In the genomic region with DNA sequence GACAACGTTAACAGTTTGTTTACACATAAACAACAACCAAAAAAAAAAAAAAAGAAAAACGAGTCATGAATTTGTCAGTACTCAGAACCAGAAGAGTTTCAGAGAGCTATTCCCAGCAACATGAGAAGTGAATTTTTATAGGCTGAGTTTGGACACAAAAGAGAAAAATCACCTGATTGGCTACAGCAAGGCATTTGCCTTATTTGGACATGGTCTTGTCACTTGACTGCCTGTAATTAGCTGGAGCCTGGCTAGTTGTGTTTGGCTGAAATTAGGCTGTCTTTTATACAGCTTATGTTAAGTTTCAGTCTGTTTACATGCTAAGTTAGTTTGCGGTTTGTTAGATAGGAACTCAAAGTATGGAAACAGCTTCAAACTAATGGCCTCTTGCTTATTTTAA, we compare ENCODE assay signal across 29 cellular contexts. TPM values are rescaled to one million over a fixed set of nuclear protein-coding genes. Genes with fewer than 3 reads are reported as not detected.
"Had no signal": no experiment of that assay in that cellular context is flagged by ENCODE, and none has a peak within 500 bp of the region (broad histone marks: within the 10 kb centered on the region; RNA-seq: fewer than 3 reads in every experiment).

No MANE protein-coding gene starts in this region.

- H3K9me3 ChIP-seq: adrenal gland, body of pancreas, SJSA1 had no signal

- H3K27ac ChIP-seq: adrenal gland, body of pancreas, SJSA1 had no signal

- FAIRE-seq: bronchial epithelial cell, RCC 7860 had no signal

- H3K27me3 ChIP-seq: body of pancreas, SJSA1 had no signal

- DNase-seq: activated CD4-positive, alpha-beta T cell treated with anti-CD3 and anti-CD28 coated beads for 48 hours; activated CD4-positive, alpha-beta T cell treated with anti-CD3 and anti-CD28 coated beads, Interleukin-2, amount 50 U/mL, for 4 hours; activated CD4-positive, CD25-positive, alpha-beta regulatory T cell treated with anti-CD3 and anti-CD28 coated beads, Interleukin-2, amount 50 U/mL, for 72 hours; activated CD8-positive, alpha-beta memory T cell treated with anti-CD3 and anti-CD28 coated beads, Interleukin-2, amount 50 U/mL, for 48 hours; activated CD8-positive, alpha-beta T cell treated with anti-CD3 and anti-CD28 coated beads, Interleukin-2, amount 10 ng/mL, durations not matched to agents 7 days and 5 days; activated naive CD4-positive, alpha-beta T cell treated with anti-CD3 and anti-CD28 coated beads, Interleukin-2, amount 50 U/mL, for 16 hours; activated naive CD8-positive, alpha-beta T cell treated with anti-CD3 and anti-CD28 coated beads, Interleukin-2, amount 10 ng/mL, durations not matched to agents 7 days and 5 days; activated T-cell treated with anti-CD3 and anti-CD28 coated beads, Interleukin-2, amount 50 U/mL, for 1 hour; adrenal gland; aorta; body of pancreas; central memory CD4-positive, alpha-beta T cell; Karpas-422; MM.1S; NCI-H1105 treated with DMSO at 0.1 percent for 48 hours; NCI-H1436 treated with DMSO at 0.1 percent for 48 hours; NCI-H187; NCI-H2081 treated with DMSO at 0.1 percent for 48 hours; NCI-H446; NCI-H524; NK-92 treated with Interleukin-12 subunit alpha and Interleukin-12 subunit beta, amount 100 ng/mL, for 24 hours; SHP77; T-helper 17 cell; T-helper 9 cell had no signal

- H3K36me3 ChIP-seq: adrenal gland, SJSA1 had no signal

- ATAC-seq: activated CD8-positive, alpha-beta T cell treated with anti-CD3 and anti-CD28 coated beads, Interleukin-2, amount 10 ng/mL, durations not matched to agents 7 days and 5 days; body of pancreas; T-helper 17 cell; WTC11 had no signal

- H3K4me3 ChIP-seq: adrenal gland, body of pancreas, SJSA1 had no signal

- H3K4me1 ChIP-seq: adrenal gland, body of pancreas, SJSA1 had no signal

RNA-seq across cellular contexts. Expression of a gene that starts 0.9 kb away (rescaled TPM):
- total RNA-seq: activated CD8-positive, alpha-beta T cell treated with anti-CD3 and anti-CD28 coated beads, Interleukin-2, amount 10 ng/mL, durations not matched to agents 7 days and 5 days; activated naive CD8-positive, alpha-beta T cell treated with anti-CD3 and anti-CD28 coated beads, Interleukin-2, amount 10 ng/mL, durations not matched to agents 7 days and 5 days; adrenal gland; aorta; body of pancreas; bronchial epithelial cell; chondrocyte; SJSA1; T-helper 17 cell had no signal
- polyA plus RNA-seq: adrenal gland, aorta had no signal
